Comparison of ENCODE assay signal across 8 cellular contexts in genomic region chr11:7986768-7987559, GRCh38. TPM values are rescaled to one million over a fixed set of nuclear protein-coding genes. Genes with fewer than 3 reads are reported as not detected.
DNase-seq lines count a peak whose midpoint lies in the region; ATAC-seq and TF ChIP-seq lines count a peak whose summit lies in the region.

Gene EIF3F (plus strand): TSS chr11:7987337. CDS start chr11:7987353, 16 bp downstream.

- H2AK5ac ChIP-seq in trophoblast cell (ENCODE audit: low read length), result no peak within 1 kb of the TSS

- H4K8ac ChIP-seq in trophoblast cell (ENCODE audit: low read depth, low read length), result peak within 1 kb of the TSS; percentile 96

- H3K23ac ChIP-seq in trophoblast cell (ENCODE audit: low read length), result no peak within 1 kb of the TSS

- TF ChIP-seq EP300 in transverse colon (IDR thresholded peaks at IDR 0.05; ENCODE audit: low read depth), result no peak

- peak within 1 kb of the TSS; percentile 7 for H2BK12ac ChIP-seq in trophoblast cell (ENCODE audit: low read length)

- ATAC-seq in HG02840 (IDR thresholded peaks at IDR 0.05; ENCODE audit: low FRiP score, unreplicated experiment), result peak; percentile 95

- peak within 1 kb of the TSS; percentile 88 for H3K4me2 ChIP-seq in trophoblast cell (ENCODE audit: low read length)

- TF ChIP-seq POLR2A in transverse colon (IDR thresholded peaks at IDR 0.05), result peak; percentile 45

- H3K27me3 ChIP-seq in adipocyte (replicated peaks; ENCODE audit: control insufficient read depth, insufficient read depth, low read length) (no peaks in the 10 kb centered on the region), trophoblast cell (ENCODE audit: insufficient read depth, low read length) (no peaks in the 10 kb centered on the region), transverse colon (no peaks in the 10 kb centered on the region)

- H3K4me3 ChIP-seq in GM12875 (ENCODE audit: low read depth, low read length) (peak within 1 kb of the TSS; percentile 61), adipocyte (ENCODE audit: low read length) (peak within 1 kb of the TSS; percentile 100), trophoblast cell (ENCODE audit: low read depth, low read length) (peak within 1 kb of the TSS; percentile 98), transverse colon (peak within 1 kb of the TSS; percentile 79 to 97 (median 92))

- peaks cover 6% of the 10 kb centered on the region for H3K79me2 ChIP-seq in trophoblast cell (ENCODE audit: control insufficient read depth, insufficient read depth, low read length, poor library complexity)

- H2BK120ac ChIP-seq in trophoblast cell (ENCODE audit: insufficient read depth, low read length, poor library complexity), result peak within 1 kb of the TSS; percentile 65

- no CpG with 5 or more reads among the region's 47 CpGs for WGBS in trophoblast cell (ENCODE audit: extremely low coverage, insufficient coverage, insufficient read length)
- WGBS in transverse colon (ENCODE audit: low coverage in 1 of 2), 2 donors, result 0% methylated on average over 9 to 33 of the region's 47 CpGs

- DNase-seq in NCI-H1436 (lab: John Stamatoyannopoulos, UW), result peak; percentile 99
- peak; percentile 87 for DNase-seq in T follicular helper cell (ENCODE audit: low read depth)
- DNase-seq in adipocyte (ENCODE audit: low read depth), result peak; percentile 99
- peak; percentile 92 for DNase-seq in cardiac septum (ENCODE audit: low spot score)
- peak; percentile 98 to 100 for DNase-seq in trophoblast cell
- peak; percentile 92 for DNase-seq in transverse colon

- peak within 1 kb of the TSS; percentile 3 for H3K27ac ChIP-seq in trophoblast cell (ENCODE audit: low read depth, low read length)
- H3K27ac ChIP-seq in transverse colon, result peak within 1 kb of the TSS; percentile 79 to 90 (median 85)

- in situ Hi-C loops in transverse colon (cut with MboI; ENCODE audit: low pct_ligation_motif_present in 1 of 4, low pct_unique_long_range_greater_than_20kb in 1 of 4, low sequenced_read_pairs in 3 of 4), result loop anchor here in 3 of 4 donors (5.0 to 10.0 kb wide), 2 partner anchors 92 to 95 kb away; no protein-coding TSS in a partner anchor

- H3K9me3 ChIP-seq in adipocyte (ENCODE audit: control insufficient read depth, low read length), result no peaks in the 10 kb centered on the region
- no peaks in the 10 kb centered on the region for H3K9me3 ChIP-seq in trophoblast cell (ENCODE audit: insufficient read depth, low read depth, low read length)
- no peaks in the 10 kb centered on the region for H3K9me3 ChIP-seq in transverse colon

- H2BK5ac ChIP-seq in trophoblast cell (ENCODE audit: low read depth, low read length, poor library complexity), result peak within 1 kb of the TSS; percentile 44

- peaks cover 4% of the 10 kb centered on the region for H3K79me1 ChIP-seq in trophoblast cell (ENCODE audit: low read length)

- peak within 1 kb of the TSS; percentile 77 for H4K12ac ChIP-seq in trophoblast cell (ENCODE audit: low read depth, low read length)

- H4K91ac ChIP-seq in trophoblast cell (ENCODE audit: low read depth, low read length), result peak within 1 kb of the TSS; percentile 72

- peak within 1 kb of the TSS; percentile 90 for H3K14ac ChIP-seq in trophoblast cell (ENCODE audit: low read length)

- intact Hi-C loops in cardiac septum (cut with DNase I) (loop anchor here (2.0 to 5.0 kb wide), 2 partner anchors 94 to 890 kb away; no protein-coding TSS in a partner anchor), transverse colon (cut with DNase I; ENCODE audit: low total_unique reads) (loop anchor here (5.0 kb wide), 1 partner anchor 95 kb away; no protein-coding TSS in a partner anchor)

- peak; percentile 70 for TF ChIP-seq CTCF in GM12875 (IDR thresholded peaks at IDR 0.05; ENCODE audit: borderline replicate concordance, insufficient read depth, low read depth, low read length)
- TF ChIP-seq CTCF in transverse colon (IDR thresholded peaks at IDR 0.05), result peak; percentile 83 to 96 (median 87)

- H3K36me3 ChIP-seq in adipocyte (ENCODE audit: control insufficient read depth, insufficient read depth, low read length, severe bottlenecking) (peaks cover 12% of the 10 kb centered on the region), trophoblast cell (ENCODE audit: control insufficient read depth in 1 of 2, insufficient read depth in 2 of 2, low read length in 2 of 2) (peaks cover 3 to 11% of the 10 kb centered on the region in 2 experiments), transverse colon (peaks cover 0 to 9% (median 1%) of the 10 kb centered on the region in 4 donors)

- H2AFZ ChIP-seq in trophoblast cell (ENCODE audit: insufficient read depth, low read length, poor library complexity), result peak within 1 kb of the TSS; percentile 74

- H3K18ac ChIP-seq in trophoblast cell (ENCODE audit: low read length), result peak within 1 kb of the TSS; percentile 0

- peaks cover 26% of the 10 kb centered on the region for H3K4me1 ChIP-seq in adipocyte (ENCODE audit: control insufficient read depth, insufficient read depth, low read length)
- H3K4me1 ChIP-seq in trophoblast cell (ENCODE audit: control insufficient read depth in 1 of 2, insufficient read depth in 2 of 2, low read length in 2 of 2), result peaks cover 2 to 7% of the 10 kb centered on the region in 2 experiments
- peaks cover 16 to 37% (median 20%) of the 10 kb centered on the region in 4 donors for H3K4me1 ChIP-seq in transverse colon

- H3K4ac ChIP-seq in trophoblast cell (ENCODE audit: low read depth, low read length), result peak within 1 kb of the TSS; percentile 95

- peak within 1 kb of the TSS; percentile 97 for H3K9ac ChIP-seq in adipocyte (ENCODE audit: low read length)
- peak within 1 kb of the TSS; percentile 92 for H3K9ac ChIP-seq in trophoblast cell (ENCODE audit: low read length)

RNA-seq across cellular contexts. Expression of gene EIF3F, which starts in this region (rescaled TPM):
- total RNA-seq in cardiac septum (123 TPM), transverse colon (100 to 1,000 TPM; 103 to 873 (median 206) TPM)
- polyA plus RNA-seq in trophoblast cell (2013), result 560 and 594 TPM in 2 replicates

Comparison
In these comparisons a context has a peak if more than half of its experiments do, and no peak if none do; other contexts are left out.
1. Peak in every context shown above with its lines: DNase-seq, ATAC-seq, H3K4me3 ChIP-seq and H3K27ac ChIP-seq.